ENCODE assay signal across 9 cellular contexts in genomic region chr5:179343021-179343781, GRCh38. TPM values are rescaled to one million over a fixed set of nuclear protein-coding genes. Genes with fewer than 3 reads are reported as not detected.
A peak's percentile ranks its signal among the peaks of the same experiment; 100 is the strongest.
DNase-seq lines count a peak whose midpoint lies in the region; ATAC-seq, FAIRE-seq and TF ChIP-seq lines count a peak whose summit lies in the region.
"Had no signal": no experiment of that assay in that cellular context is flagged by ENCODE, and none has a peak within 500 bp of the region (broad histone marks: within the 10 kb centered on the region; RNA-seq: fewer than 3 reads in every experiment).

No MANE protein-coding gene starts in this region.

- H3K27me3 ChIP-seq in HAP-1 (ENCODE audit: low read depth) (0 out of 2 replicates have a peak, but pooled peaks cover 2% of the 10 kb centered on the region), smooth muscle cell (ENCODE audit: low read depth) (peaks cover 19% of the 10 kb centered on the region)

- H3K36me3 ChIP-seq in HAP-1 (replicated peaks) = no peaks in the 10 kb centered on the region
- H3K36me3 ChIP-seq in kidney (ENCODE audit: control insufficient read depth in 1 of 2, insufficient read depth in 2 of 2, low read length in 2 of 2) = no peaks in the 10 kb centered on the region
- H3K36me3 ChIP-seq in smooth muscle cell (ENCODE audit: low read depth) = no peaks in the 10 kb centered on the region

- H3K27ac ChIP-seq in kidney (ENCODE audit: low read depth in 2 of 2, low read length in 2 of 2) (no peak overlapping the region), smooth muscle cell (ENCODE audit: low read depth) (no peak overlapping the region)

- H3K9me3 ChIP-seq in HAP-1 (no peaks in the 10 kb centered on the region), kidney (ENCODE audit: control insufficient read depth in 1 of 2, low read length in 2 of 2) (no peaks in the 10 kb centered on the region), smooth muscle cell (replicated peaks; ENCODE audit: low read depth) (no peaks in the 10 kb centered on the region)

- H3F3A ChIP-seq in smooth muscle cell (ENCODE audit: low read depth) = no peaks in the 10 kb centered on the region

- H3K9ac ChIP-seq in kidney (ENCODE audit: low read length in 2 of 2) (no peak overlapping the region), smooth muscle cell (ENCODE audit: low read depth) (no peak overlapping the region)

- H2AFZ ChIP-seq in smooth muscle cell (ENCODE audit: low read depth) = no peak overlapping the region

- H3K79me2 ChIP-seq in smooth muscle cell (ENCODE audit: low read depth) = no peaks in the 10 kb centered on the region

- H3K4me3 ChIP-seq in HAP-1 = peak overlapping the region; percentile 56
- H3K4me3 ChIP-seq in astrocyte of the spinal cord (ENCODE audit: low read depth, low read length) = peak overlapping the region; percentile 48
- H3K4me3 ChIP-seq in kidney (ENCODE audit: low read length in 2 of 2) = peak overlapping the region in 1 of 2 donors; percentile 39
- H3K4me3 ChIP-seq in smooth muscle cell = peak overlapping the region; percentile 82

- in situ Hi-C loops in HAP-1 (cut with MboI; ENCODE audit: low sequenced_read_pairs) (no loop called here), astrocyte of the spinal cord (cut with HindIII; ENCODE audit: low sequenced_read_pairs) (no loop called here)

- H3K4me1 ChIP-seq in HAP-1 = peaks cover 9% of the 10 kb centered on the region; the same call in 1 of the 2 replicates
- H3K4me1 ChIP-seq in kidney (ENCODE audit: control insufficient read depth in 1 of 2, insufficient read depth in 1 of 2, low read depth in 1 of 2, low read length in 2 of 2) = peaks cover 0 to 7% of the 10 kb centered on the region in 2 donors
- peaks cover 12% of the 10 kb centered on the region for H3K4me1 ChIP-seq in smooth muscle cell (ENCODE audit: low read depth)

- H4K20me1 ChIP-seq in smooth muscle cell (ENCODE audit: low read depth) = peaks cover 51% of the 10 kb centered on the region

- no peak for ATAC-seq in HG02870 (IDR thresholded peaks at IDR 0.05; ENCODE audit: unreplicated experiment)
- ATAC-seq in GM21360 (IDR thresholded peaks at IDR 0.05; ENCODE audit: unreplicated experiment) = no peak
- ATAC-seq: stimulated activated effector memory CD8-positive, alpha-beta T cell treated with anti-CD3 and anti-CD28 coated beads, Interleukin-12 subunit alpha, Interleukin-12 subunit beta, amount 100 ng/mL, for 72 hours had no signal

- WGBS in smooth muscle cell (ENCODE audit: low lambda C conversion rate) = 46% methylated on average over 24 of the region's 24 CpGs

- no peak for TF ChIP-seq CTCF in astrocyte of the spinal cord (IDR thresholded peaks at IDR 0.05; ENCODE audit: low read depth, low read length)
- TF ChIP-seq CTCF in kidney (IDR thresholded peaks at IDR 0.05; ENCODE audit: borderline replicate concordance, extremely low read depth, insufficient read depth) = no peak
- TF ChIP-seq CTCF in smooth muscle cell (IDR thresholded peaks at IDR 0.05; ENCODE audit: borderline replicate concordance, insufficient read depth, poor library complexity, severe bottlenecking) = no peak

- peak overlapping the region; percentile 93 for H3K4me2 ChIP-seq in smooth muscle cell

- peak; percentile 9 to 44 for DNase-seq in HAP-1 (ENCODE audit: low spot score in 2 of 2)
- DNase-seq in astrocyte of the spinal cord (ENCODE audit: low read depth, low spot score) = no peak
- DNase-seq in kidney = peak; percentile 37
- DNase-seq in smooth muscle cell (lab: John Stamatoyannopoulos, UW; ENCODE audit: unreplicated experiment) = no peak
- no peak for DNase-seq in HT-29 (ENCODE audit: low spot score)

- intact Hi-C loops in kidney (cut with DNase I) = no loop called here

- no peak for FAIRE-seq in kidney (lab: Jason Lieb, UNC)

RNA-seq across cellular contexts. Expression of gene ADAMTS2, which starts 2.1 kb away (rescaled TPM):
- 13.6 TPM for total RNA-seq in kidney
- 2.0 TPM for polyA plus RNA-seq in kidney (ENCODE audit: insufficient read depth, low read depth, low replicate concordance)
- 22.8 and 32.0 TPM in 2 replicates for total RNA-seq in smooth muscle cell
- 25.3 and 37.5 TPM in 2 replicates for polyA plus RNA-seq in smooth muscle cell
- not detected in 2 replicates for total RNA-seq in HT-29 (2014; rRNA removed; shearing (Covaris generic))
- total RNA-seq: activated CD8-positive, alpha-beta T cell treated with anti-CD3 and anti-CD28 coated beads for 36 hours had no signal

Comparison
In these comparisons a context has a peak if more than half of its experiments do, and no peak if none do; other contexts are left out.
1. DNase-seq: peak in HAP-1 (2 of 2) and kidney (single experiment); none in astrocyte of the spinal cord (single experiment), smooth muscle cell (single experiment) and HT-29 (single experiment).
2. RNA of gene ADAMTS2, which starts 2.1 kb away (total RNA-seq): 22.8 to 32.0 TPM in smooth muscle cell and 13.6 TPM in kidney (single experiment); not detected in HT-29; every median in the first group is over 10 times any median in the second.